8 cellular contexts compared by ENCODE assay signal in genomic region chr11:68461284-68461861, GRCh38. TPM values are rescaled to one million over a fixed set of nuclear protein-coding genes. Genes with fewer than 3 reads are reported as not detected.
DNase-seq lines count a peak whose midpoint lies in the region; ATAC-seq, FAIRE-seq and TF ChIP-seq lines count a peak whose summit lies in the region.

No MANE protein-coding gene starts in this region.

- no TSS peak for BruUV-seq in endothelial cell of umbilical vein (replicated peaks; lab: Mats Ljungman, UMichigan)

- CTCF ChIA-PET in endothelial cell of umbilical vein (lab: Charles Lee) = interaction anchor here (1.1 to 1.5 kb wide), 2 partner anchors 64 to 123 kb away, joined by 4 to 6 read pairs; no protein-coding TSS in a partner anchor

- H4K20me1 ChIP-seq in endothelial cell of umbilical vein (replicated peaks; ENCODE audit: control insufficient read depth, extremely low read depth, insufficient read depth, low read length) (peaks cover 17% of the 10 kb centered on the region), neural cell (ENCODE audit: insufficient read depth) (peaks cover 7% of the 10 kb centered on the region)

- dilution Hi-C loops in endothelial cell of umbilical vein (cut with MboI; ENCODE audit: extremely low pct_ligation_motif_present, low sequenced_read_pairs) = no loop called here

- no peak for TF ChIP-seq POLR2A in endothelial cell of umbilical vein (IDR thresholded peaks at IDR 0.05; ENCODE audit: low read depth, low read length)

- no peaks in the 10 kb centered on the region for H3K9me2 ChIP-seq in neural cell (ENCODE audit: insufficient read depth, low read length)

- no peak for ATAC-seq in heart right ventricle
- ATAC-seq in Right ventricle myocardium superior (ENCODE audit: poor library complexity) = no peak
- no peak for ATAC-seq in RWPE2 (ENCODE audit: low read depth)

- H3K4me3 ChIP-seq in heart right ventricle = peak overlapping the region; percentile 62 to 94 (median 90)
- peak overlapping the region; percentile 99 for H3K4me3 ChIP-seq in RWPE2 (ENCODE audit: severe bottlenecking)
- H3K4me3 ChIP-seq in endothelial cell of umbilical vein (replicated peaks in 1 of 3; ENCODE audit: insufficient read depth in 1 of 3, low read depth in 1 of 3, low read length in 3 of 3) = peak overlapping the region; percentile 66 to 83 (median 69)
- peak overlapping the region; percentile 84 for H3K4me3 ChIP-seq in neural cell (ENCODE audit: low read length)

- peak overlapping the region; percentile 92 to 99 (median 97) for H3K27ac ChIP-seq in heart right ventricle
- peak overlapping the region; percentile 76 for H3K27ac ChIP-seq in RWPE2 (ENCODE audit: poor library complexity, severe bottlenecking)
- peak overlapping the region; percentile 82 for H3K27ac ChIP-seq in endothelial cell of umbilical vein (ENCODE audit: insufficient read depth, low read depth, low read length)
- H3K27ac ChIP-seq in neural cell (ENCODE audit: low read length) = peak overlapping the region; percentile 59

- H3K9ac ChIP-seq in endothelial cell of umbilical vein (replicated peaks; ENCODE audit: extremely low read depth, insufficient read depth, low read length) = peak overlapping the region; percentile 93
- H3K9ac ChIP-seq in neural cell (ENCODE audit: low read length) = peak overlapping the region; percentile 73

- no peaks in the 10 kb centered on the region for H3F3A ChIP-seq in neural cell (ENCODE audit: insufficient read depth, low read length, poor library complexity, severe bottlenecking)

- H3K27me3 ChIP-seq in heart right ventricle = no peaks in the 10 kb centered on the region
- H3K27me3 ChIP-seq in RWPE2 (ENCODE audit: insufficient read depth, poor library complexity, severe bottlenecking) = no peaks in the 10 kb centered on the region
- no peaks in the 10 kb centered on the region for H3K27me3 ChIP-seq in endothelial cell of umbilical vein (ENCODE audit: control insufficient read depth in 2 of 2, insufficient read depth in 2 of 2, low read length in 2 of 2)
- no peaks in the 10 kb centered on the region for H3K27me3 ChIP-seq in neural cell (ENCODE audit: insufficient read depth, low read depth, low read length)

- H3K79me2 ChIP-seq in endothelial cell of umbilical vein (ENCODE audit: control insufficient read depth, insufficient read depth, low read length) = peaks cover 57% of the 10 kb centered on the region
- peaks cover 50% of the 10 kb centered on the region for H3K79me2 ChIP-seq in neural cell (replicated peaks; ENCODE audit: insufficient read depth, low read length)

- no peaks in the 10 kb centered on the region for H3K9me1 ChIP-seq in endothelial cell of umbilical vein (replicated peaks; ENCODE audit: control insufficient read depth, extremely low read depth, insufficient read depth, low read length)

- DNase-seq in heart right ventricle = no peak
- no peak for DNase-seq in Right ventricle myocardium superior
- DNase-seq in RWPE2 (ENCODE audit: low spot score) = no peak
- peak; percentile 49 for DNase-seq in endothelial cell of umbilical vein (ENCODE audit: low read depth, low spot score)
- no peak for DNase-seq in D721Med (ENCODE audit: insufficient read length, low spot score)
- DNase-seq in HUDEP-2 (lab: John Stamatoyannopoulos, UW; ENCODE audit: unreplicated experiment in 76 of 76) = no peak
- no peak for DNase-seq in epidermal melanocyte (ENCODE audit: insufficient read length, low spot score)

- TF ChIP-seq CTCF in heart right ventricle (IDR thresholded peaks at IDR 0.05) (no peak), RWPE2 (IDR thresholded peaks at IDR 0.05; ENCODE audit: poor library complexity, severe bottlenecking) (no peak), endothelial cell of umbilical vein (IDR thresholded peaks at IDR 0.05; ENCODE audit: extremely low read depth in 1 of 2, insufficient read depth in 1 of 2, low read depth in 1 of 2, low read length in 2 of 2) (no peak), neural cell (IDR thresholded peaks at IDR 0.05; ENCODE audit: poor library complexity, severe bottlenecking) (no peak), D721Med (IDR thresholded peaks at IDR 0.05; ENCODE audit: insufficient read depth, missing control alignments) (no peak)

- no peak for TF ChIP-seq RAD21 in neural cell (conservative IDR thresholded peaks at IDR 0.05)

- no peaks in the 10 kb centered on the region for H3K36me3 ChIP-seq in heart right ventricle
- peaks cover 29% of the 10 kb centered on the region for H3K36me3 ChIP-seq in RWPE2 (ENCODE audit: low read depth)
- H3K36me3 ChIP-seq in endothelial cell of umbilical vein (ENCODE audit: control insufficient read depth in 2 of 2, extremely low read depth in 1 of 2, insufficient read depth in 2 of 2, low read length in 2 of 2) = no peaks in the 10 kb centered on the region
- no peaks in the 10 kb centered on the region for H3K36me3 ChIP-seq in neural cell (ENCODE audit: insufficient read depth, low read length)

- H3K9me3 ChIP-seq in heart right ventricle = no peaks in the 10 kb centered on the region
- no peaks in the 10 kb centered on the region for H3K9me3 ChIP-seq in RWPE2 (ENCODE audit: severe bottlenecking)
- no peaks in the 10 kb centered on the region for H3K9me3 ChIP-seq in endothelial cell of umbilical vein (replicated peaks; ENCODE audit: control insufficient read depth, insufficient read depth, low read length)
- H3K9me3 ChIP-seq in neural cell (ENCODE audit: low read length) = no peaks in the 10 kb centered on the region

- H3K4me1 ChIP-seq in heart right ventricle (peaks cover 5 to 58% (median 50%) of the 10 kb centered on the region in 9 donors), RWPE2 (ENCODE audit: insufficient read depth, poor library complexity, severe bottlenecking) (no peaks in the 10 kb centered on the region), endothelial cell of umbilical vein (ENCODE audit: control insufficient read depth, extremely low read depth, insufficient read depth, low read length) (peaks cover 20% of the 10 kb centered on the region)

- FAIRE-seq in endothelial cell of umbilical vein (lab: Jason Lieb, UNC) (peak; percentile 72), D721Med (lab: Jason Lieb, UNC) (no peak)

- H2AFZ ChIP-seq in endothelial cell of umbilical vein (ENCODE audit: low read depth, low read length) (no peak overlapping the region), neural cell (ENCODE audit: low read depth, low read length) (no peak overlapping the region)

- peak overlapping the region; percentile 66 for H3K4me2 ChIP-seq in endothelial cell of umbilical vein (ENCODE audit: insufficient read depth, low read length)
- peak overlapping the region; percentile 96 for H3K4me2 ChIP-seq in neural cell (ENCODE audit: low read length)

- POLR2A ChIA-PET in endothelial cell of umbilical vein (lab: Charles Lee) = interaction anchor here (0.5 kb wide), 1 partner anchor 24 kb away, joined by 11 read pairs; no protein-coding TSS in a partner anchor

- intact Hi-C loops in heart right ventricle (cut with DNase I) = loop anchor here in 8 of 10 donors (5.0 to 10.0 kb wide), 9 partner anchors 53 to 376 kb away; no protein-coding TSS in a partner anchor
- intact Hi-C loops in Right ventricle myocardium superior (cut with DNase I) = loop anchor here (10.0 kb wide), 2 partner anchors 73 to 123 kb away; no protein-coding TSS in a partner anchor
- intact Hi-C loops in endothelial cell of umbilical vein (cut with micrococcal nuclease) = loop anchor here (2.0 to 5.0 kb wide), 4 partner anchors 41 to 121 kb away; no protein-coding TSS in a partner anchor

- TF ChIP-seq EP300 in neural cell (conservative IDR thresholded peaks at IDR 0.05; ENCODE audit: poor library complexity, severe bottlenecking) = no peak

- WGBS in heart right ventricle, 2 donors = 0 to 1% methylated on average over 22 of the region's 22 CpGs

TF ChIP-seq in endothelial cell of umbilical vein, 7 proteins besides CTCF, POLR2A, EP300 and RAD21 (continues in another document):
- TF ChIP-seq MYC (IDR thresholded peaks at IDR 0.05; ENCODE audit: low read depth, low read length) (no peak), FOS (IDR thresholded peaks at IDR 0.05; ENCODE audit: borderline replicate concordance, insufficient read depth, low read length) (no peak), MAX (IDR thresholded peaks at IDR 0.05; ENCODE audit: insufficient read depth, insufficient read length) (no peak), JUN (IDR thresholded peaks at IDR 0.05; ENCODE audit: borderline replicate concordance, insufficient read depth, insufficient read length, low read depth) (no peak), EZH2 (IDR thresholded peaks at IDR 0.05; ENCODE audit: borderline replicate concordance, low read depth, low read length, severe bottlenecking) (no peak), POLR2AphosphoS5 (IDR thresholded peaks at IDR 0.05; ENCODE audit: insufficient read depth, low read depth, low read length) (no peak)

TF ChIP-seq in neural cell, 6 proteins besides CTCF, POLR2A, EP300 and RAD21 (continues in another document):
- no peak for TF ChIP-seq TAF1 (IDR thresholded peaks at IDR 0.05; ENCODE audit: low read depth)
- TF ChIP-seq POLR2AphosphoS5 (IDR thresholded peaks at IDR 0.05) = no peak

RNA-seq across cellular contexts. Expression of gene PPP6R3, which starts 0.8 kb away (rescaled TPM):
- total RNA-seq in heart right ventricle (10 to 100 TPM; 75.8 to 98.1 (median 83.6) TPM), Right ventricle myocardium superior (73.9 TPM), endothelial cell of umbilical vein (98.8 and 99.5 TPM in 2 replicates)
- polyA plus RNA-seq in heart right ventricle (10 to 100 TPM; 18.4 to 35.3 TPM), endothelial cell of umbilical vein (31.7 and 34.7 TPM in 2 replicates), neural cell (111 and 140 TPM in 2 replicates)
- polyA plus RNA-seq in endothelial cell of umbilical vein (2011; cell fraction: cytosol; rRNA removed) = 27.0 and 27.6 TPM in 2 replicates
- polyA plus RNA-seq in endothelial cell of umbilical vein (2011; cell fraction: nucleus; rRNA removed) = 113 and 114 TPM in 2 replicates
- 51.4 and 59.2 TPM in 2 replicates for polyA plus RNA-seq in endothelial cell of umbilical vein (2012)
- polyA minus RNA-seq in endothelial cell of umbilical vein (92.9 and 108 TPM in 2 replicates), neural cell (236 and 268 TPM in 2 replicates)
- 140 TPM for polyA minus RNA-seq in endothelial cell of umbilical vein (2011; cell fraction: cytosol; rRNA and poly(A)+ RNA removed)
- 182 and 236 TPM in 2 replicates for polyA minus RNA-seq in endothelial cell of umbilical vein (2011; cell fraction: nucleus; rRNA and poly(A)+ RNA removed)
